Comparison of ENCODE assay signal across 11 cellular contexts in genomic region chr17:15285466-15285865, GRCh38. TPM values are rescaled to one million over a fixed set of nuclear protein-coding genes. Genes with fewer than 3 reads are reported as not detected.
"Had no signal": no experiment of that assay in that cellular context is flagged by ENCODE, and none has a peak within 500 bp of the region (broad histone marks: within the 10 kb centered on the region; RNA-seq: fewer than 3 reads in every experiment).

No MANE protein-coding gene starts in this region.

- H3K27ac ChIP-seq: HL-60 had no signal

- H3K4me3 Mint-ChIP-seq: GM23338, HFFc6, IgD-negative memory B cell had no signal

- H3K9me3 Mint-ChIP-seq: GM23338, HFFc6 had no signal

- DNase-seq: H7, HFFc6, KBM-7 had no signal

- ATAC-seq: GM23338, HCT116, HepG2 had no signal

- H3K4me1 ChIP-seq: HAP-1 had no signal

- H3K4me2 ChIP-seq: GM23338 had no signal

- H3K36me3 ChIP-seq: HAP-1 had no signal

- FAIRE-seq: HepG2 had no signal

- H3K4me3 ChIP-seq: GM23338, HAP-1 had no signal

- H2AFZ ChIP-seq: GM23338 had no signal

- H3K36me3 Mint-ChIP-seq: IgD-negative memory B cell had no signal

- H3K4me1 Mint-ChIP-seq: GM23338, IgD-negative memory B cell had no signal

- H3K9me3 ChIP-seq: HAP-1 had no signal

- H3K27ac Mint-ChIP-seq: GM23338, HFFc6, IgD-negative memory B cell had no signal

RNA-seq across cellular contexts. Expression of gene PMP22, which starts 20.3 kb away (rescaled TPM):
- polyA plus RNA-seq: IgD-negative memory B cell had no signal

RNA-seq across cellular contexts. Expression of gene TEKT3, which starts 55.9 kb away (rescaled TPM):
- total RNA-seq: H4, HFFc6, HT1080 had no signal
- polyA plus RNA-seq: IgD-negative memory B cell had no signal
